Comparison of ENCODE assay signal across 1 cellular context in genomic region chr5:126373621-126374416, GRCh38.
A peak's percentile ranks its signal among the peaks of the same experiment; 100 is the strongest.
TF ChIP-seq lines count a peak whose summit lies in the region.

No MANE protein-coding gene starts in this region.

TF ChIP-seq in H1, 55 proteins besides CTCF, POLR2A, EP300 and RAD21:
- TF ChIP-seq YY1 (IDR thresholded peaks at IDR 0.05; ENCODE audit: low read depth, low read length), result no peak
- no peak for TF ChIP-seq JUND (IDR thresholded peaks at IDR 0.05; ENCODE audit: low read length)
- TF ChIP-seq JUN (IDR thresholded peaks at IDR 0.05; ENCODE audit: low read depth, low read length), result no peak
- TF ChIP-seq MAFK (IDR thresholded peaks at IDR 0.05; ENCODE audit: low read depth, low read length), result peak; percentile 37; the same call in 1 of the 2 replicates
- TF ChIP-seq NRF1 (IDR thresholded peaks at IDR 0.05; ENCODE audit: low read depth, low read length), result no peak
- TF ChIP-seq SP2 (IDR thresholded peaks at IDR 0.05; ENCODE audit: low read length), result no peak
- no peak for TF ChIP-seq GTF2F1 (IDR thresholded peaks at IDR 0.05; ENCODE audit: borderline replicate concordance, low read depth, low read length)
